ENCODE assay signal across 10 cellular contexts in genomic region chr9:135130266-135130976, GRCh38. TPM values are rescaled to one million over a fixed set of nuclear protein-coding genes. Genes with fewer than 3 reads are reported as not detected.
DNase-seq lines count a peak whose midpoint lies in the region; ATAC-seq and TF ChIP-seq lines count a peak whose summit lies in the region.
"Had no signal": no experiment of that assay in that cellular context is flagged by ENCODE, and none has a peak within 500 bp of the region (broad histone marks: within the 10 kb centered on the region; RNA-seq: fewer than 3 reads in every experiment).

No MANE protein-coding gene starts in this region.

- WGBS in SK-N-SH (ENCODE audit: low lambda C conversion rate), result 52% methylated on average over 16 of the region's 18 CpGs

- CTCF ChIA-PET in A673 (lab: Charles Lee), result no interaction called here
- CTCF ChIA-PET in SK-N-SH (lab: Yijun Ruan, JAX), result no interaction called here

- intact Hi-C loops in A673 (cut with micrococcal nuclease; ENCODE audit: unreplicated experiment), result no loop called here

- peaks cover 16% of the 10 kb centered on the region for H3K4me1 ChIP-seq in A673 (ENCODE audit: insufficient read depth, low read length, poor library complexity, severe bottlenecking)
- peaks cover 38% of the 10 kb centered on the region for H3K4me1 ChIP-seq in SJSA1 (replicated peaks)
- peaks cover 0 to 24% of the 10 kb centered on the region in 2 experiments; a peak in 2 of 4 replicates for H3K4me1 ChIP-seq in SK-N-SH (ENCODE audit: control insufficient read depth in 1 of 2, insufficient read depth in 2 of 2, low read depth in 1 of 2, low read length in 1 of 2)
- peaks cover 18% of the 10 kb centered on the region for H3K4me1 ChIP-seq in neural progenitor cell

- H3K9me3 Mint-ChIP-seq in neural progenitor cell, result peaks cover 6% of the 10 kb centered on the region

- TF ChIP-seq CTCF in A673 (conservative IDR thresholded peaks at IDR 0.05; ENCODE audit: low read depth, low read length) (no peak), SK-N-SH (IDR thresholded peaks at IDR 0.05) (no peak), neural progenitor cell (IDR thresholded peaks at IDR 0.05) (no peak)

- H3K4me1 Mint-ChIP-seq in neural progenitor cell, result peaks cover 14% of the 10 kb centered on the region
- H3K4me1 Mint-ChIP-seq: GM23338 had no signal

- peaks cover 21% of the 10 kb centered on the region for H3K27me3 Mint-ChIP-seq in neural progenitor cell (ENCODE audit: insufficient read depth, low read depth)

- no peaks in the 10 kb centered on the region for H3K36me3 Mint-ChIP-seq in neural progenitor cell

- no TSS peak for BruUV-seq in A673 (replicated peaks; lab: Mats Ljungman, UMichigan)

- H3F3A ChIP-seq in SK-N-SH (replicated peaks; ENCODE audit: insufficient read depth) (no peaks in the 10 kb centered on the region), neural progenitor cell (ENCODE audit: low read depth) (peaks cover 14% of the 10 kb centered on the region)

- peaks cover 6% of the 10 kb centered on the region for H3K9me3 ChIP-seq in A673 (ENCODE audit: low read depth, low read length, poor library complexity, severe bottlenecking)
- H3K9me3 ChIP-seq in SJSA1 (replicated peaks), result no peaks in the 10 kb centered on the region; the same call in 1 of the 2 replicates
- no peaks in the 10 kb centered on the region for H3K9me3 ChIP-seq in SK-N-SH
- H3K9me3 ChIP-seq in neural progenitor cell (ENCODE audit: low read depth), result no peaks in the 10 kb centered on the region

- H4K20me1 ChIP-seq in SK-N-SH (ENCODE audit: insufficient read depth) (no peaks in the 10 kb centered on the region), neural progenitor cell (ENCODE audit: low read depth) (peaks cover 12% of the 10 kb centered on the region)

- no peaks in the 10 kb centered on the region for H3K9me2 ChIP-seq in SK-N-SH

- no peak for TF ChIP-seq EP300 in SK-N-SH (IDR thresholded peaks at IDR 0.05; ENCODE audit: borderline replicate concordance in 1 of 2, low read depth in 1 of 2, low read length in 1 of 2)

- no peak overlapping the region for H3K4me2 ChIP-seq in SK-N-SH
- no peak overlapping the region for H3K4me2 ChIP-seq in neural progenitor cell
- H3K4me2 ChIP-seq: GM23338 had no signal

- no peak overlapping the region for H2AFZ ChIP-seq in SK-N-SH (ENCODE audit: low read depth)
- no peak overlapping the region for H2AFZ ChIP-seq in neural progenitor cell (replicated peaks)
- H2AFZ ChIP-seq: GM23338 had no signal

- H3K79me2 ChIP-seq in SK-N-SH (ENCODE audit: insufficient read depth) (no peaks in the 10 kb centered on the region), neural progenitor cell (ENCODE audit: low read depth) (no peaks in the 10 kb centered on the region)

- H3K27me3 ChIP-seq in A673 (replicated peaks; ENCODE audit: insufficient read depth, low read depth, low read length, poor library complexity) (no peaks in the 10 kb centered on the region), SJSA1 (replicated peaks) (no peaks in the 10 kb centered on the region), SK-N-SH (ENCODE audit: insufficient read depth) (no peaks in the 10 kb centered on the region), neural progenitor cell (peaks cover 17% of the 10 kb centered on the region)
- H3K27me3 ChIP-seq: cardiac muscle cell had no signal

- ATAC-seq in GM21825 (IDR thresholded peaks at IDR 0.05; ENCODE audit: unreplicated experiment), result no peak
- ATAC-seq: GM23338 had no signal

- POLR2A ChIA-PET in A673 (lab: Charles Lee; ENCODE audit: low non-redundant PET), result no interaction called here
- POLR2A ChIA-PET in SK-N-SH (lab: Yijun Ruan, JAX), result no interaction called here

- no peak overlapping the region for H3K4me3 Mint-ChIP-seq in neural progenitor cell
- H3K4me3 Mint-ChIP-seq: GM23338 had no signal

- H3K27ac Mint-ChIP-seq in neural progenitor cell, result no peak overlapping the region
- H3K27ac Mint-ChIP-seq: GM23338 had no signal

- no peak overlapping the region for H3K4me3 ChIP-seq in A673 (ENCODE audit: low read depth, low read length, poor library complexity, severe bottlenecking)
- H3K4me3 ChIP-seq in SJSA1, result no peak overlapping the region
- no peak overlapping the region for H3K4me3 ChIP-seq in SK-N-SH (ENCODE audit: low read depth in 2 of 2, low read length in 1 of 2)
- no peak overlapping the region for H3K4me3 ChIP-seq in neural progenitor cell
- H3K4me3 ChIP-seq: cardiac muscle cell, GM23338 had no signal

- no peaks in the 10 kb centered on the region for H3K36me3 ChIP-seq in A673 (ENCODE audit: insufficient read depth, low read length, poor library complexity, severe bottlenecking)
- no peaks in the 10 kb centered on the region for H3K36me3 ChIP-seq in SJSA1
- no peaks in the 10 kb centered on the region for H3K36me3 ChIP-seq in SK-N-SH (replicated peaks in 1 of 2; ENCODE audit: control insufficient read depth in 1 of 2, insufficient read depth in 2 of 2, low read length in 1 of 2)
- H3K36me3 ChIP-seq in neural progenitor cell, result no peaks in the 10 kb centered on the region
- H3K36me3 ChIP-seq: cardiac muscle cell had no signal

- no peak overlapping the region for H3K9ac ChIP-seq in SK-N-SH
- H3K9ac ChIP-seq in neural progenitor cell, result no peak overlapping the region

- DNase-seq in A673 (ENCODE audit: low spot score) (peak; percentile 82), H4 (ENCODE audit: low spot score) (peak; percentile 79), SJSA1 (ENCODE audit: low read depth in 1 of 2, low spot score in 2 of 2) (peak; percentile 68 to 82), kidney tubule cell (ENCODE audit: low spot score) (peak; percentile 3), SK-N-SH (no peak), neural progenitor cell (ENCODE audit: low spot score) (no peak), DMS53 (lab: John Stamatoyannopoulos, UW) (no peak)

- TF ChIP-seq RAD21 in SK-N-SH (IDR thresholded peaks at IDR 0.05; ENCODE audit: low read length), result no peak

- H3K27ac ChIP-seq in A673 (ENCODE audit: low read depth, low read length, poor library complexity, severe bottlenecking) (peak overlapping the region; percentile 59), SJSA1 (peak overlapping the region; percentile 62), SK-N-SH (ENCODE audit: low read depth in 2 of 2, low read length in 1 of 2) (no peak overlapping the region), neural progenitor cell (no peak overlapping the region)
- H3K27ac ChIP-seq: cardiac muscle cell had no signal

TF ChIP-seq in SK-N-SH, 30 proteins besides CTCF, POLR2A, EP300 and RAD21 (continues in another document):
- no peak for TF ChIP-seq MXI1 (IDR thresholded peaks at IDR 0.05; ENCODE audit: low read depth, low read length)
- TF ChIP-seq USF1 (IDR thresholded peaks at IDR 0.05; ENCODE audit: borderline replicate concordance, low read depth), result no peak
- no peak for TF ChIP-seq RXRA (IDR thresholded peaks at IDR 0.05; ENCODE audit: borderline replicate concordance, low read depth)
- TF ChIP-seq MEF2A (IDR thresholded peaks at IDR 0.05; ENCODE audit: borderline replicate concordance, low read depth), result no peak
- TF ChIP-seq FOXJ3 (CRISPR knock-in tag; IDR thresholded peaks at IDR 0.05), result no peak
- no peak for TF ChIP-seq REST (IDR thresholded peaks at IDR 0.05; ENCODE audit: low read depth, low read length)
- no peak for TF ChIP-seq EZH2phosphoT487 (IDR thresholded peaks at IDR 0.05; ENCODE audit: borderline replicate concordance, low read depth)

RNA-seq across cellular contexts. Expression of gene OLFM1, which starts 43.0 kb away (rescaled TPM):
- total RNA-seq in A673 (2021) (278 and 308 TPM in 2 replicates), neural progenitor cell (ENCODE audit: low replicate concordance) (4.0 and 6.6 TPM in 2 replicates)
- 34.9 and 50.8 TPM in 2 replicates for total RNA-seq in H4 (2014; rRNA removed; shearing (Covaris generic))
- 23.4 and 35.0 TPM in 2 replicates for total RNA-seq in SJSA1 (2014; rRNA removed; shearing (Covaris generic))
- polyA plus RNA-seq in SK-N-SH (2012; rRNA removed), result 13.3 and 15.9 TPM in 2 replicates
- 16.6 and 17.2 TPM in 2 replicates for polyA plus RNA-seq in SK-N-SH (2012; cell fraction: cytosol; rRNA removed)
- 6.9 and 7.5 TPM in 2 replicates for polyA plus RNA-seq in SK-N-SH (2012; cell fraction: nucleus; rRNA removed)

Comparison
In these comparisons a context has a peak if more than half of its experiments do, and no peak if none do; other contexts are left out.
1. DNase-seq: peak in A673 (single experiment), H4 (single experiment), SJSA1 (2 of 2) and kidney tubule cell (single experiment); none in SK-N-SH (single experiment), neural progenitor cell (single experiment) and DMS53 (single experiment).
2. H3K27ac ChIP-seq: peak in A673 (single experiment) and SJSA1 (single experiment); none in SK-N-SH (0 of 2) and neural progenitor cell (single experiment).